8 cellular contexts compared by ENCODE assay signal in the genomic region with DNA sequence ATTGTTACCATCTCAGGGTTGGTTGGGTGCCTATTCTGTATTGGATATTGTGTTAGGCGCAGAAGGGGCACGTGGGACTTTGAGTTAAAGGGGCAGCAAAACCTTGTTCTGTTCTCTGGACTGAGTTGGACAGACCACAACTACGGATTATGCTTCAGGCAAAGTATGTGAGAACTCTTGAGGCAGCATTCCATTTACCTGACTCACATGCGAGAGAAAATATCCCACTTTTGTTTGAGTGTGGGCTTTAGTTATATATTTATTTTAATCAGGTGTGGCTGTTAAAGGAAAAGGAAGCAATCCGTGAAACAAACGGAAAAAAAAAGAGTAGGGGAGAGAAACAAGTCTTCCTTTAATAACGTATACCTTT. TPM values are rescaled to one million over a fixed set of nuclear protein-coding genes. Genes with fewer than 3 reads are reported as not detected.
A peak's percentile ranks its signal among the peaks of the same experiment; 100 is the strongest.
DNase-seq lines count a peak whose midpoint lies in the region; ATAC-seq and TF ChIP-seq lines count a peak whose summit lies in the region.

No MANE protein-coding gene starts in this region.

- H3K79me2 ChIP-seq in HCT116 (ENCODE audit: insufficient read depth, low read length), result peaks cover 13% of the 10 kb centered on the region; the same call in 1 of the 2 replicates

- no peak overlapping the region for H3K27ac Mint-ChIP-seq in activated T-helper 1 cell treated with anti-CD3 and anti-CD28 coated beads, Interleukin-12 subunit alpha, Interleukin-12 subunit beta, Interleukin-2, Interleukin-4 antibody, amounts not matched to agents 30 ng/mL and 10 ng/mL and 1 ng/mL, durations not matched to agents 14 hours and 24 hours and 36 hours

- peaks cover 4% of the 10 kb centered on the region for H3K27me3 Mint-ChIP-seq in activated T-helper 1 cell treated with anti-CD3 and anti-CD28 coated beads, Interleukin-12 subunit alpha, Interleukin-12 subunit beta, Interleukin-2, Interleukin-4 antibody, amounts not matched to agents 30 ng/mL and 10 ng/mL and 1 ng/mL, durations not matched to agents 14 hours and 24 hours and 36 hours (ENCODE audit: insufficient read depth)

- H3K4me1 Mint-ChIP-seq in activated T-helper 1 cell treated with anti-CD3 and anti-CD28 coated beads, Interleukin-12 subunit alpha, Interleukin-12 subunit beta, Interleukin-2, Interleukin-4 antibody, amounts not matched to agents 30 ng/mL and 10 ng/mL and 1 ng/mL, durations not matched to agents 14 hours and 24 hours and 36 hours (ENCODE audit: low read depth), result peaks cover 25% of the 10 kb centered on the region

- H3K9me3 ChIP-seq in HCT116 (ENCODE audit: control insufficient read depth in 1 of 2, insufficient read depth in 1 of 2, low read depth in 1 of 2, low read length in 2 of 2), result no peaks in the 10 kb centered on the region
- H3K9me3 ChIP-seq in gastrocnemius medialis, result no peaks in the 10 kb centered on the region

- peaks cover 20 to 28% of the 10 kb centered on the region in 2 experiments for H3K4me1 ChIP-seq in HCT116 (ENCODE audit: control insufficient read depth in 1 of 2, insufficient read depth in 2 of 2, low read length in 2 of 2)
- peaks cover 0 to 4% of the 10 kb centered on the region in 2 donors for H3K4me1 ChIP-seq in gastrocnemius medialis

- in situ Hi-C loops in gastrocnemius medialis (cut with MboI; ENCODE audit: low sequenced_read_pairs in 4 of 4), result loop anchor here in 3 of 4 donors (10.0 to 25.0 kb wide), 3 partner anchors 392 to 409 kb away; partner anchors contain the start of gene U2SURP (in 1 of the 3)

- H3K4me2 ChIP-seq in HCT116 (ENCODE audit: low read length), result peak overlapping the region; percentile 89

- H4K20me1 ChIP-seq in HCT116 (ENCODE audit: insufficient read depth), result no peaks in the 10 kb centered on the region

- intact Hi-C loops in HCT116 (cut with micrococcal nuclease) (loop anchor here (5.0 kb wide), 1 partner anchor 132 kb away; no protein-coding TSS in a partner anchor), gastrocnemius medialis (cut with DNase I; ENCODE audit: low total_unique reads) (loop anchor here (5.0 kb wide), 1 partner anchor 127 kb away; the partner anchor contains the start of gene TRPC1)
- intact Hi-C loops in activated T-helper 1 cell treated with anti-CD3 and anti-CD28 coated beads, Interleukin-12 subunit alpha, Interleukin-12 subunit beta, Interleukin-2, Interleukin-4 antibody, amounts not matched to agents 30 ng/mL and 10 ng/mL and 1 ng/mL, durations not matched to agents 14 hours and 24 hours and 36 hours (cut with micrococcal nuclease), result no loop called here

- TF ChIP-seq RAD21 in HCT116 (IDR thresholded peaks at IDR 0.05; ENCODE audit: low read depth), result no peak

- no peaks in the 10 kb centered on the region for H3K9me3 Mint-ChIP-seq in activated T-helper 1 cell treated with anti-CD3 and anti-CD28 coated beads, Interleukin-12 subunit alpha, Interleukin-12 subunit beta, Interleukin-2, Interleukin-4 antibody, amounts not matched to agents 30 ng/mL and 10 ng/mL and 1 ng/mL, durations not matched to agents 14 hours and 24 hours and 36 hours

- H3K4me3 ChIP-seq in AG04449 (ENCODE audit: low read depth, low read length), result peak overlapping the region; percentile 90
- H3K4me3 ChIP-seq in HCT116 (replicated peaks in 1 of 2; ENCODE audit: low read depth in 1 of 2, low read length in 2 of 2), result peak overlapping the region; percentile 64 to 75
- H3K4me3 ChIP-seq in gastrocnemius medialis, result peak overlapping the region; percentile 73 to 78 (median 76)

- H3K36me3 Mint-ChIP-seq in activated T-helper 1 cell treated with anti-CD3 and anti-CD28 coated beads, Interleukin-12 subunit alpha, Interleukin-12 subunit beta, Interleukin-2, Interleukin-4 antibody, amounts not matched to agents 30 ng/mL and 10 ng/mL and 1 ng/mL, durations not matched to agents 14 hours and 24 hours and 36 hours (ENCODE audit: low read depth), result no peaks in the 10 kb centered on the region

- TF ChIP-seq POLR2A in HCT116 (IDR thresholded peaks at IDR 0.05; ENCODE audit: borderline replicate concordance, extremely low read depth, insufficient read depth, insufficient read length), result no peak
- TF ChIP-seq POLR2A in gastrocnemius medialis (IDR thresholded peaks at IDR 0.05), result no peak

- H3K27ac ChIP-seq in HCT116 (ENCODE audit: low read depth, low read length) (peak overlapping the region; percentile 78), gastrocnemius medialis (peak overlapping the region in 3 of 4 donors; percentile 56 to 67 (median 66)), caudate nucleus (ENCODE audit: low read depth, low read length) (no peak overlapping the region)

- CTCF ChIA-PET in AG04449 (lab: Yijun Ruan, JAX) (interaction anchor here (1.6 kb wide), 1 partner anchor 233 kb away, joined by 4 read pairs; no protein-coding TSS in a partner anchor), HCT116 (lab: Charles Lee) (no interaction called here)

- no peaks in the 10 kb centered on the region for H3K9me2 ChIP-seq in HCT116 (ENCODE audit: insufficient read depth)

- RAD21 ChIA-PET in HCT116 (lab: Charles Lee; ENCODE audit: low non-redundant PET in 1 of 2, low total read pairs in 2 of 2, uncharacterized antibody in 2 of 2, unreplicated experiment in 2 of 2), result no interaction called here

- peak overlapping the region; percentile 97 for H2AFZ ChIP-seq in HCT116 (ENCODE audit: low read depth, low read length, poor library complexity, severe bottlenecking)

- peak overlapping the region; percentile 95 for H3K4me3 Mint-ChIP-seq in activated T-helper 1 cell treated with anti-CD3 and anti-CD28 coated beads, Interleukin-12 subunit alpha, Interleukin-12 subunit beta, Interleukin-2, Interleukin-4 antibody, amounts not matched to agents 30 ng/mL and 10 ng/mL and 1 ng/mL, durations not matched to agents 14 hours and 24 hours and 36 hours

- H3K27me3 ChIP-seq in HCT116 (ENCODE audit: insufficient read depth, low read length), result no peaks in the 10 kb centered on the region
- no peaks in the 10 kb centered on the region for H3K27me3 ChIP-seq in gastrocnemius medialis

- DNase-seq in AG04449 (ENCODE audit: low read depth, low spot score), result no peak
- peak; percentile 43 for DNase-seq in HCT116 (ENCODE audit: low read depth, low spot score)
- no peak for DNase-seq in activated T-helper 1 cell treated with anti-CD3 and anti-CD28 coated beads, Interleukin-12 subunit alpha, Interleukin-12 subunit beta, Interleukin-2, Interleukin-4 antibody, amounts not matched to agents 30 ng/mL and 10 ng/mL and 1 ng/mL, durations not matched to agents 14 hours and 24 hours and 36 hours (ENCODE audit: low spot score)
- peak; percentile 47 for DNase-seq in hepatic stellate cell (ENCODE audit: low spot score)
- DNase-seq in gastrocnemius medialis, result no peak
- DNase-seq in stimulated activated CD4-positive, alpha-beta T cell treated with anti-CD3 and anti-CD28 coated beads, Interleukin-4, amount 100 ng/mL, for 1 hour, result no peak
- DNase-seq in caudate nucleus (lab: John Stamatoyannopoulos, UW), result no peak

- H3K36me3 ChIP-seq in HCT116 (ENCODE audit: control insufficient read depth in 1 of 2, insufficient read depth in 2 of 2, low read length in 2 of 2), result no peaks in the 10 kb centered on the region
- no peaks in the 10 kb centered on the region for H3K36me3 ChIP-seq in gastrocnemius medialis

- TF ChIP-seq CTCF in AG04449 (IDR thresholded peaks at IDR 0.05; ENCODE audit: insufficient read depth, low read length, missing control alignments), result no peak
- TF ChIP-seq CTCF in HCT116 (IDR thresholded peaks at IDR 0.05 in 2 of 3, conservative IDR thresholded peaks at IDR 0.05 in 1 of 3; ENCODE audit: borderline replicate concordance in 1 of 3, insufficient read depth in 1 of 3, low read depth in 2 of 3, low read length in 2 of 3), result no peak
- no peak for TF ChIP-seq CTCF in gastrocnemius medialis (IDR thresholded peaks at IDR 0.05 in 4 of 5, conservative IDR thresholded peaks at IDR 0.05 in 1 of 5)

- ATAC-seq in HCT116 (peak; percentile 51), gastrocnemius medialis (peak in 1 of 2 donors; percentile 31), HG03135 (IDR thresholded peaks at IDR 0.05; ENCODE audit: unreplicated experiment) (no peak)

- BruUV-seq in HCT116 (replicated peaks; lab: Mats Ljungman, UMichigan), result TSS peak; percentile 96

- POLR2A ChIA-PET in AG04449 (lab: Yijun Ruan, JAX), result interaction anchor here (1.8 kb wide), 1 partner anchor 17 kb away, joined by 4 read pairs; the partner anchor contains the start of gene ATR
- POLR2A ChIA-PET in HCT116 (lab: Charles Lee), result no interaction called here

- H3K9ac ChIP-seq in HCT116 (ENCODE audit: low read length), result peak overlapping the region; percentile 62

TF ChIP-seq in HCT116, 20 proteins besides CTCF, POLR2A, EP300 and RAD21:
- no peak for TF ChIP-seq CBX3 (IDR thresholded peaks at IDR 0.05; ENCODE audit: low read depth)
- no peak for TF ChIP-seq EGR1 (IDR thresholded peaks at IDR 0.05; ENCODE audit: low read depth)
- peak; percentile 67 for TF ChIP-seq FOSL1 (IDR thresholded peaks at IDR 0.05; ENCODE audit: low read depth)
- TF ChIP-seq SRF (IDR thresholded peaks at IDR 0.05; ENCODE audit: low read depth), result no peak
- peak; percentile 53; the same call in 1 of the 2 replicates for TF ChIP-seq MAX (IDR thresholded peaks at IDR 0.05)
- TF ChIP-seq ELF1 (IDR thresholded peaks at IDR 0.05; ENCODE audit: borderline replicate concordance, low read depth), result no peak
- no peak for TF ChIP-seq EZH2phosphoT487 (IDR thresholded peaks at IDR 0.05; ENCODE audit: borderline replicate concordance)
- TF ChIP-seq TCF7L2 (IDR thresholded peaks at IDR 0.05; ENCODE audit: borderline replicate concordance, extremely low read depth, insufficient read depth, insufficient read length), result no peak
- TF ChIP-seq SIN3A (IDR thresholded peaks at IDR 0.05; ENCODE audit: low read depth), result no peak
- no peak for TF ChIP-seq JUND (IDR thresholded peaks at IDR 0.05)

RNA-seq across cellular contexts. Expression of gene PLS1, which starts 0.6 kb away (rescaled TPM):
- total RNA-seq in HCT116 (2021; ENCODE audit: unreplicated experiment) (38.8 TPM), gastrocnemius medialis (1 to 10 TPM in 2 of 4 donors, under 1 TPM in 2; 0.65 to 5.4 (median 0.94) TPM)
- polyA plus RNA-seq in HCT116 (2012), result 15.7 and 20.5 TPM in 2 replicates
- 4.4 and 4.8 TPM in 2 replicates for total RNA-seq in activated T-helper 1 cell treated with anti-CD3 and anti-CD28 coated beads, Interleukin-12 subunit alpha, Interleukin-12 subunit beta, Interleukin-2, Interleukin-4 antibody, amounts not matched to agents 30 ng/mL and 10 ng/mL and 1 ng/mL, durations not matched to agents 14 hours and 24 hours and 36 hours

RNA-seq across cellular contexts. Expression of gene ATR, which starts 17.0 kb away (rescaled TPM):
- 24.7 TPM for total RNA-seq in HCT116 (2021; ENCODE audit: unreplicated experiment)
- 4.2 and 7.2 TPM in 2 replicates for polyA plus RNA-seq in HCT116 (2012)
- total RNA-seq in activated T-helper 1 cell treated with anti-CD3 and anti-CD28 coated beads, Interleukin-12 subunit alpha, Interleukin-12 subunit beta, Interleukin-2, Interleukin-4 antibody, amounts not matched to agents 30 ng/mL and 10 ng/mL and 1 ng/mL, durations not matched to agents 14 hours and 24 hours and 36 hours, result 27.0 and 35.5 TPM in 2 replicates
- 10 to 100 TPM in 2 of 4 donors, 1 to 10 TPM in 2; 8.9 to 21.9 (median 10.0) TPM for total RNA-seq in gastrocnemius medialis

Comparison
In these comparisons a context has a peak if more than half of its experiments do, and no peak if none do; other contexts are left out.
1. DNase-seq: peak in HCT116 (single experiment) and hepatic stellate cell (single experiment); none in AG04449 (single experiment), activated T-helper 1 cell treated with anti-CD3 and anti-CD28 coated beads, Interleukin-12 subunit alpha, Interleukin-12 subunit beta, Interleukin-2, Interleukin-4 antibody, amounts not matched to agents 30 ng/mL and 10 ng/mL and 1 ng/mL, durations not matched to agents 14 hours and 24 hours and 36 hours (single experiment), gastrocnemius medialis (0 of 2), stimulated activated CD4-positive, alpha-beta T cell treated with anti-CD3 and anti-CD28 coated beads, Interleukin-4, amount 100 ng/mL, for 1 hour (single experiment) and caudate nucleus (0 of 61).
2. Peak in every context shown above with its lines, with median percentiles within 50 percentile points of each other: H3K4me3 ChIP-seq.